ENCODE assay signal across 12 cellular contexts in genomic region chr3:169865176-169865800, GRCh38. TPM values are rescaled to one million over a fixed set of nuclear protein-coding genes. Genes with fewer than 3 reads are reported as not detected.
DNase-seq lines count a peak whose midpoint lies in the region; ATAC-seq and TF ChIP-seq lines count a peak whose summit lies in the region.
"Had no signal": no experiment of that assay in that cellular context is flagged by ENCODE, and none has a peak within 500 bp of the region (broad histone marks: within the 10 kb centered on the region; RNA-seq: fewer than 3 reads in every experiment).

No MANE protein-coding gene starts in this region.

- peak overlapping the region; percentile 2 for H3K4me3 ChIP-seq in naive thymus-derived CD4-positive, alpha-beta T cell (ENCODE audit: low read length)
- no peak overlapping the region for H3K4me3 ChIP-seq in ascending aorta

- peaks cover 6% of the 10 kb centered on the region for H3K4me1 Mint-ChIP-seq in T-helper 17 cell
- H3K4me1 Mint-ChIP-seq in naive thymus-derived CD4-positive, alpha-beta T cell, result peaks cover 23 to 50% (median 35%) of the 10 kb centered on the region in 7 donors

- intact Hi-C loops in naive thymus-derived CD4-positive, alpha-beta T cell (cut with micrococcal nuclease), result loop anchor here (1.0 to 10.0 kb wide), 4 partner anchors 92 to 1042 kb away; partner anchors contain the start of genes CLDN11 (in 1 of the 2), EIF5A2 (in 1 of the 2) and MYNN (in 1 of the 2)
- intact Hi-C loops in left ventricle myocardium superior (cut with micrococcal nuclease) (no loop called here), ascending aorta (cut with DNase I) (loop anchor here (10.0 kb wide), 1 partner anchor 220 kb away; no protein-coding TSS in a partner anchor)

- H3K4me1 ChIP-seq in naive thymus-derived CD4-positive, alpha-beta T cell (ENCODE audit: control insufficient read depth in 2 of 2, insufficient read depth in 2 of 2, low read length in 2 of 2), result peaks cover 6 to 22% of the 10 kb centered on the region in 2 donors
- H3K4me1 ChIP-seq in ascending aorta, result no peaks in the 10 kb centered on the region

- H3K27me3 Mint-ChIP-seq in T-helper 17 cell, result peaks cover 20% of the 10 kb centered on the region
- H3K27me3 Mint-ChIP-seq in naive thymus-derived CD4-positive, alpha-beta T cell, result peaks cover 0 to 9% (median 0%) of the 10 kb centered on the region in 5 donors

- CTCF ChIA-PET in naive thymus-derived CD4-positive, alpha-beta T cell (lab: Charles Lee), result interaction anchor here (0.6 to 1.9 kb wide), 11 partner anchors 10 to 492 kb away, joined by 3 to 7 read pairs (median 3); no protein-coding TSS in a partner anchor

- ATAC-seq in HG02623 (IDR thresholded peaks at IDR 0.05; ENCODE audit: unreplicated experiment) (peak; percentile 35), T-helper 17 cell (peak; percentile 32), left ventricle myocardium superior (no peak)
- peak; percentile 74 for ATAC-seq in naive thymus-derived CD4-positive, alpha-beta T cell

- H3K27ac Mint-ChIP-seq in T-helper 17 cell, result no peak overlapping the region
- H3K27ac Mint-ChIP-seq in naive thymus-derived CD4-positive, alpha-beta T cell, result peak overlapping the region; percentile 19 to 99 (median 96)
- H3K27ac Mint-ChIP-seq: nephron had no signal

- peak overlapping the region; percentile 33 for H3K4me3 Mint-ChIP-seq in T-helper 17 cell
- peak overlapping the region in 9 of 10 donors; percentile 63 to 83 (median 76) for H3K4me3 Mint-ChIP-seq in naive thymus-derived CD4-positive, alpha-beta T cell
- H3K4me3 Mint-ChIP-seq: nephron had no signal

- peaks cover 0 to under 1% (median 0%) of the 10 kb centered on the region in 11 donors for H3K9me3 Mint-ChIP-seq in naive thymus-derived CD4-positive, alpha-beta T cell
- H3K9me3 Mint-ChIP-seq: nephron had no signal

- no peak for TF ChIP-seq CTCF in ascending aorta (IDR thresholded peaks at IDR 0.05)

- POLR2A ChIA-PET in naive thymus-derived CD4-positive, alpha-beta T cell (lab: Charles Lee), result interaction anchor here (0.6 to 5.9 kb wide), 14 partner anchors 12 to 1003 kb away, joined by 3 to 55 read pairs (median 3); partner anchors contain the start of gene SEC62

- H3K27me3 ChIP-seq in naive thymus-derived CD4-positive, alpha-beta T cell (ENCODE audit: control insufficient read depth in 2 of 2, insufficient read depth in 2 of 2, low read length in 2 of 2), result no peaks in the 10 kb centered on the region
- H3K27me3 ChIP-seq in ascending aorta, result no peaks in the 10 kb centered on the region

- peak overlapping the region; percentile 45 for H3K27ac ChIP-seq in naive thymus-derived CD4-positive, alpha-beta T cell (ENCODE audit: low read depth, low read length)
- H3K27ac ChIP-seq in ascending aorta, result no peak overlapping the region

- peaks cover 5% of the 10 kb centered on the region for H3K36me3 Mint-ChIP-seq in T-helper 17 cell (ENCODE audit: low read depth)
- peaks cover 0 to 1% (median 0%) of the 10 kb centered on the region in 5 donors for H3K36me3 Mint-ChIP-seq in naive thymus-derived CD4-positive, alpha-beta T cell

- DNase-seq in GDM1 (lab: John Stamatoyannopoulos, UW), result peak; percentile 25
- no peak for DNase-seq in T-helper 17 cell
- peak in 7 of 9 donors; percentile 15 to 58 (median 53) for DNase-seq in naive thymus-derived CD4-positive, alpha-beta T cell
- DNase-seq in HuH-7 (ENCODE audit: low spot score), result no peak
- DNase-seq in left ventricle myocardium superior, result no peak
- no peak for DNase-seq in ascending aorta (ENCODE audit: low spot score in 2 of 2)
- no peak for DNase-seq in activated effector memory CD4-positive, alpha-beta T cell treated with anti-CD3 and anti-CD28 coated beads, Interleukin-2, amount 50 U/mL, for 16 hours
- DNase-seq: NCI-H2171 treated with DMSO at 0.1 percent for 48 hours had no signal

- no peaks in the 10 kb centered on the region for H3K36me3 ChIP-seq in naive thymus-derived CD4-positive, alpha-beta T cell (ENCODE audit: control insufficient read depth in 2 of 3, insufficient read depth in 3 of 3, low read length in 3 of 3)
- H3K36me3 ChIP-seq in ascending aorta, result no peaks in the 10 kb centered on the region

- no peaks in the 10 kb centered on the region for H3K9me3 ChIP-seq in T-helper 17 cell (ENCODE audit: control insufficient read depth, low read length, poor library complexity, severe bottlenecking)
- no peaks in the 10 kb centered on the region for H3K9me3 ChIP-seq in naive thymus-derived CD4-positive, alpha-beta T cell (ENCODE audit: control insufficient read depth in 2 of 3, low read length in 3 of 3)
- no peaks in the 10 kb centered on the region for H3K9me3 ChIP-seq in ascending aorta

RNA-seq across cellular contexts. Expression of gene LRRC31, which starts 4.4 kb away (rescaled TPM):
- not detected for total RNA-seq in T-helper 17 cell
- total RNA-seq in naive thymus-derived CD4-positive, alpha-beta T cell, result not detected
- polyA plus RNA-seq in naive thymus-derived CD4-positive, alpha-beta T cell, result not detected
- not detected for total RNA-seq in left ventricle myocardium superior
- total RNA-seq in ascending aorta, result not detected
- total RNA-seq: fibroblast of villous mesenchyme; T-helper 1 cell treated with Interleukin-12 subunit alpha and Interleukin-12 subunit beta and Interleukin-4 antibody, amounts not matched to agents 30 ng/mL and 1 ng/mL, for 36 hours had no signal

RNA-seq across cellular contexts. Expression of gene SAMD7, which starts 46.1 kb away (rescaled TPM):
- total RNA-seq in T-helper 17 cell, result not detected
- not detected for total RNA-seq in naive thymus-derived CD4-positive, alpha-beta T cell
- not detected for polyA plus RNA-seq in naive thymus-derived CD4-positive, alpha-beta T cell
- not detected for total RNA-seq in left ventricle myocardium superior
- not detected for total RNA-seq in ascending aorta
- total RNA-seq: fibroblast of villous mesenchyme; T-helper 1 cell treated with Interleukin-12 subunit alpha and Interleukin-12 subunit beta and Interleukin-4 antibody, amounts not matched to agents 30 ng/mL and 1 ng/mL, for 36 hours had no signal

RNA-seq across cellular contexts. Expression of gene LRRC34, which starts 52.6 kb away (rescaled TPM):
- under 1 TPM; 0.77 to 0.78 TPM for total RNA-seq in T-helper 17 cell
- 1 to 10 TPM in 1 of 5 experiments, under 1 TPM in 4; 0.30 to 3.7 (median 0.42) TPM for total RNA-seq in naive thymus-derived CD4-positive, alpha-beta T cell
- polyA plus RNA-seq in naive thymus-derived CD4-positive, alpha-beta T cell, result under 1 TPM; 0.26 to 0.40 TPM
- 1.6 TPM for total RNA-seq in left ventricle myocardium superior
- 3.5 TPM for total RNA-seq in ascending aorta

RNA-seq across cellular contexts. Expression of gene LRRIQ4, which starts 52.6 kb away (rescaled TPM):
- total RNA-seq in T-helper 17 cell (not detected), left ventricle myocardium superior (not detected), ascending aorta (not detected)
- under 1 TPM in 1 of 5 experiments, not detected in 4; 0.12 TPM for total RNA-seq in naive thymus-derived CD4-positive, alpha-beta T cell
- polyA plus RNA-seq in naive thymus-derived CD4-positive, alpha-beta T cell, result not detected
- total RNA-seq: fibroblast of villous mesenchyme; T-helper 1 cell treated with Interleukin-12 subunit alpha and Interleukin-12 subunit beta and Interleukin-4 antibody, amounts not matched to agents 30 ng/mL and 1 ng/mL, for 36 hours had no signal

Comparison
In these comparisons a context has a peak if more than half of its experiments do, and no peak if none do; other contexts are left out.
1. DNase-seq: peak in GDM1 (single experiment) and naive thymus-derived CD4-positive, alpha-beta T cell (7 of 9); none in T-helper 17 cell (0 of 3), HuH-7 (single experiment), left ventricle myocardium superior (single experiment), ascending aorta (0 of 2) and activated effector memory CD4-positive, alpha-beta T cell treated with anti-CD3 and anti-CD28 coated beads, Interleukin-2, amount 50 U/mL, for 16 hours (single experiment).